Comparison of ENCODE assay signal across 25 cellular contexts in the genomic region with DNA sequence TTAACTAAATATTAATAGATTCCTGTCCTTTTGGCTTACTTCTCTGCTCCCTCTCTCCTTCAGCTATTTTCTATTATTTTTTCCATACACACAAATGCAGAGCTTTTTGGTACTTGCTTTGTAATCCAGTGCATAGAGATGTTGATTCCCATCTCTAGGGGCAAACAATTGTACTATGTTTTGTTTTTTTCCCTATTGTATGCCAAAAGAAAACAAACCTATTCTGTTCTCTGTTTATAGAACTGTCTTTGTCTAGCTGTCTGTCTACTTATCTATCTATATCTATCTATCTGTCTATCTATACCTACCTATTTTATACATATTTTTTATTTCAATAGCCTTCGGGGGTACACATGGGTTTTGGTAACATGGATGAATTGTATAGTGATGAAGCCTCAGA.
"Had no signal": no experiment of that assay in that cellular context is flagged by ENCODE, and none has a peak within 500 bp of the region (broad histone marks: within the 10 kb centered on the region; RNA-seq: fewer than 3 reads in every experiment).

No MANE protein-coding gene starts in this region.

- H3K27me3 ChIP-seq: colonic mucosa, esophagus muscularis mucosa, ovary, right lobe of liver, tibial nerve, upper lobe of left lung had no signal

- H3K9me3 ChIP-seq: colonic mucosa, esophagus muscularis mucosa, ovary, right lobe of liver, thoracic aorta, tibial nerve, upper lobe of left lung had no signal

- FAIRE-seq: endothelial cell of umbilical vein, keratinocyte, small intestine had no signal

- DNase-seq: central memory CD4-positive, alpha-beta T cell; colonic mucosa; effector memory CD4-positive, alpha-beta T cell; foreskin keratinocyte; immature natural killer cell; mesenchymal stem cell; naive thymus-derived CD8-positive, alpha-beta T cell; nephron progenitor cell; ovary; right lobe of liver; small intestine; stimulated activated CD4-positive, alpha-beta T cell treated with anti-CD3 and anti-CD28 coated beads, Interleukin-12 subunit alpha, Interleukin-12 subunit beta, amount 100 ng/mL, for 4 hours; stimulated activated CD4-positive, alpha-beta T cell treated with anti-CD3 and anti-CD28 coated beads, Interleukin-1b, Interleukin-23, amount 100 ng/mL, for 48 hours; stimulated activated CD4-positive, alpha-beta T cell treated with anti-CD3 and anti-CD28 coated beads, Interleukin-4, amount 100 ng/mL, for 1 hour; stimulated activated CD8-positive, alpha-beta memory T cell treated with anti-CD3 and anti-CD28 coated beads, Interleukin-4, amount 100 ng/mL, for 48 hours; stimulated activated naive CD4-positive, alpha-beta T cell; stimulated activated naive CD8-positive, alpha-beta T cell treated with anti-CD3 and anti-CD28 coated beads, Interleukin-15, amount 100 ng/mL, for 72 hours; upper lobe of left lung had no signal

- H3K27ac ChIP-seq: colonic mucosa, esophagus muscularis mucosa, foreskin keratinocyte, ovary, right lobe of liver, thoracic aorta, tibial nerve, upper lobe of left lung had no signal

- H3K4me3 ChIP-seq: colonic mucosa, esophagus muscularis mucosa, lung, ovary, right lobe of liver, thoracic aorta, tibial nerve, upper lobe of left lung had no signal

- H3K4me1 ChIP-seq: colonic mucosa, foreskin keratinocyte, right lobe of liver, upper lobe of left lung had no signal

- H3K36me3 ChIP-seq: colonic mucosa, esophagus muscularis mucosa, ovary, right lobe of liver, thoracic aorta, tibial nerve, upper lobe of left lung had no signal

- ATAC-seq: foreskin keratinocyte; left lobe of liver; naive thymus-derived CD8-positive, alpha-beta T cell; right lobe of liver; stimulated activated naive CD8-positive, alpha-beta T cell treated with anti-CD3 and anti-CD28 coated beads, Interleukin-15, amount 100 ng/mL, for 72 hours had no signal
